ENCODE assay signal across 8 cellular contexts in the genomic region with DNA sequence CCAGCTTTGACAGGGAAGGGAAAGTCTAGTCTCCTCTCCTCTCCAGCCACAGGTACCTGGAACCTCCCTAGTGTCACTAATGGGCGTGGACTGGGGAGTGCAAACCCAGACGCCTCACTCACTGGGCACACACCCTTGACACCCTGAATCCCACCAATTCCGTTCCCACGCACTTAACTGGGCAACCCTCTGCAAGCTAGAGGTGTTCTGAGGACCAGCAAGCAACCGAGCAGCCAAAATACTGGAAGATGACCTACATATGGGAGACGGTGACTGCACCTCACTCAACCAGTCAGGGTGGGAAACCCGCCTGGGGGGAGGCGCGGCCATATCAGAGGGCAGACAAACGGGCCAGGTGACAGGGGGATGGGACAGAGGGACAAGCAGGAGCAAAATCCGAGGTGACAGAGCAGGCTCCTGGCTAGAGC. TPM values are rescaled to one million over a fixed set of nuclear protein-coding genes. Genes with fewer than 3 reads are reported as not detected.
DNase-seq lines count a peak whose midpoint lies in the region; ATAC-seq, FAIRE-seq and TF ChIP-seq lines count a peak whose summit lies in the region.

No MANE protein-coding gene starts in this region.

- peaks cover 43% of the 10 kb centered on the region for H3K4me1 ChIP-seq in DND-41 (ENCODE audit: insufficient read depth, low read length)
- H3K4me1 ChIP-seq in endocrine pancreas (ENCODE audit: control insufficient read depth, insufficient read depth, low read length), result no peaks in the 10 kb centered on the region
- peaks cover 10% of the 10 kb centered on the region for H3K4me1 ChIP-seq in osteoblast (ENCODE audit: insufficient read depth, low read length)

- H3K79me2 ChIP-seq in DND-41 (ENCODE audit: insufficient read depth, low read length), result peaks cover 48% of the 10 kb centered on the region
- H3K79me2 ChIP-seq in SU-DHL-6 (ENCODE audit: insufficient read depth, low read length), result peaks cover 19% of the 10 kb centered on the region
- peaks cover 47% of the 10 kb centered on the region for H3K79me2 ChIP-seq in osteoblast (ENCODE audit: insufficient read depth, low read length)

- H3K27ac ChIP-seq in DND-41 (ENCODE audit: low read length) (peak overlapping the region; percentile 70), SU-DHL-6 (ENCODE audit: low read depth, low read length) (no peak overlapping the region), osteoblast (ENCODE audit: low read depth, low read length) (peak overlapping the region; percentile 80)

- H3K4me3 ChIP-seq in DND-41 (ENCODE audit: low read depth in 1 of 2, low read length in 2 of 2), result peak overlapping the region; percentile 70 to 72; a peak in 3 of 4 replicates
- H3K4me3 ChIP-seq in SU-DHL-6 (ENCODE audit: insufficient read depth, low read length, poor library complexity, severe bottlenecking), result peak overlapping the region; percentile 87
- no peak overlapping the region for H3K4me3 ChIP-seq in endocrine pancreas (ENCODE audit: control insufficient read depth, insufficient read depth, low read length)
- peak overlapping the region; percentile 94 for H3K4me3 ChIP-seq in osteoblast (ENCODE audit: insufficient read depth, low read length)

- H4K20me1 ChIP-seq in DND-41 (ENCODE audit: insufficient read depth, low read length), result peaks cover 46% of the 10 kb centered on the region
- H4K20me1 ChIP-seq in SU-DHL-6 (ENCODE audit: low read depth, low read length), result peaks cover 7% of the 10 kb centered on the region; the same call in 1 of the 2 replicates
- H4K20me1 ChIP-seq in osteoblast (ENCODE audit: insufficient read depth, low read length), result peaks cover 38% of the 10 kb centered on the region

- CTCF ChIA-PET in GM10248 (lab: Yijun Ruan, JAX), result interaction anchor here (2.7 kb wide), 1 partner anchor 8 kb away, joined by 9 read pairs; no protein-coding TSS in a partner anchor

- H3K27me3 ChIP-seq in DND-41 (ENCODE audit: insufficient read depth, low read length, poor library complexity), result no peaks in the 10 kb centered on the region
- H3K27me3 ChIP-seq in SU-DHL-6 (ENCODE audit: low read length), result no peaks in the 10 kb centered on the region
- H3K27me3 ChIP-seq in endocrine pancreas (ENCODE audit: control insufficient read depth, insufficient read depth, low read length), result no peaks in the 10 kb centered on the region
- H3K27me3 ChIP-seq in osteoblast (ENCODE audit: insufficient read depth, low read length), result no peaks in the 10 kb centered on the region

- ATAC-seq in DND-41 (ENCODE audit: insufficient read depth, low read depth) (0 out of 3 replicates have a peak, but pooled peaks have one; percentile 13), GM19467 (IDR thresholded peaks at IDR 0.05; ENCODE audit: unreplicated experiment) (no peak)

- no peaks in the 10 kb centered on the region for H3K9me3 ChIP-seq in DND-41 (ENCODE audit: insufficient read depth, low read length, severe bottlenecking)
- H3K9me3 ChIP-seq in SU-DHL-6 (ENCODE audit: insufficient read depth, low read length), result no peaks in the 10 kb centered on the region
- no peaks in the 10 kb centered on the region for H3K9me3 ChIP-seq in endocrine pancreas (ENCODE audit: control insufficient read depth, low read length)
- H3K9me3 ChIP-seq in osteoblast (ENCODE audit: low read depth, low read length), result no peaks in the 10 kb centered on the region

- peaks cover 6% of the 10 kb centered on the region; the same call in 1 of the 2 replicates for H3F3A ChIP-seq in SU-DHL-6 (ENCODE audit: insufficient read depth)

- no peak for TF ChIP-seq CTCF in DND-41 (IDR thresholded peaks at IDR 0.05; ENCODE audit: borderline replicate concordance, extremely low read depth, low read length, poor library complexity, severe bottlenecking)
- no peak for TF ChIP-seq CTCF in SU-DHL-6 (IDR thresholded peaks at IDR 0.05; ENCODE audit: insufficient read depth, low read length, poor library complexity, severe bottlenecking)
- no peak for TF ChIP-seq CTCF in osteoblast (IDR thresholded peaks at IDR 0.05; ENCODE audit: extremely low read depth, low read depth, low read length)
- TF ChIP-seq CTCF in GM10248 (IDR thresholded peaks at IDR 0.05; ENCODE audit: control extremely low read depth, extremely low read depth, low read depth, missing control alignments), result no peak

- POLR2A ChIA-PET in GM10248 (lab: Yijun Ruan, JAX), result interaction anchor here (1.6 kb wide), 1 partner anchor 20 kb away, joined by 5 read pairs; no protein-coding TSS in a partner anchor

- H3K9me2 ChIP-seq in SU-DHL-6 (replicated peaks; ENCODE audit: insufficient read depth, low read length), result no peaks in the 10 kb centered on the region

- H3K9ac ChIP-seq in DND-41 (ENCODE audit: low read depth, low read length) (peak overlapping the region; percentile 71), SU-DHL-6 (ENCODE audit: low read length) (peak overlapping the region; percentile 86), endocrine pancreas (ENCODE audit: control insufficient read depth, insufficient read depth, low read length) (peak overlapping the region; percentile 84)

- FAIRE-seq in RCC 7860 (lab: Jason Lieb, UNC), result no peak

- H2AFZ ChIP-seq in DND-41 (ENCODE audit: low read depth, low read length), result peak overlapping the region; percentile 28; the same call in 1 of the 2 replicates
- no peak overlapping the region for H2AFZ ChIP-seq in SU-DHL-6 (ENCODE audit: low read depth, low read length, severe bottlenecking)
- peak overlapping the region; percentile 72 for H2AFZ ChIP-seq in osteoblast (ENCODE audit: low read length)

- DNase-seq in DND-41 (no peak), osteoblast (ENCODE audit: insufficient read length, low spot score, missing footprints) (peak; percentile 93), RKO (ENCODE audit: low spot score) (no peak), GM10248 (ENCODE audit: extremely low spot score) (no peak), RCC 7860 (ENCODE audit: low spot score) (no peak)

- H3K4me2 ChIP-seq in DND-41 (ENCODE audit: insufficient read depth, low read length) (peak overlapping the region; percentile 94), SU-DHL-6 (ENCODE audit: low read depth, low read length, poor library complexity, severe bottlenecking) (peak overlapping the region; percentile 95), osteoblast (ENCODE audit: insufficient read depth, low read length) (peak overlapping the region; percentile 96)

- H3K36me3 ChIP-seq in DND-41 (ENCODE audit: insufficient read depth, low read length) (peaks cover 19% of the 10 kb centered on the region), SU-DHL-6 (ENCODE audit: low read length) (no peaks in the 10 kb centered on the region), endocrine pancreas (ENCODE audit: control insufficient read depth, insufficient read depth, low read length) (no peaks in the 10 kb centered on the region), osteoblast (ENCODE audit: insufficient read depth, low read length) (no peaks in the 10 kb centered on the region)

RNA-seq across cellular contexts. Expression of gene ABHD17A, which starts 1.0 kb away (rescaled TPM):
- 49.5 and 52.5 TPM in 2 replicates for total RNA-seq in osteoblast

RNA-seq across cellular contexts. Expression of gene ADAT3, which starts 20.9 kb away (rescaled TPM):
- 3.3 and 3.8 TPM in 2 replicates for total RNA-seq in osteoblast

RNA-seq across cellular contexts. Expression of gene SCAMP4, which starts 20.9 kb away (rescaled TPM):
- total RNA-seq in osteoblast, result 55.7 and 70.6 TPM in 2 replicates

RNA-seq across cellular contexts. Expression of gene KLF16, which starts 20.9 kb away (rescaled TPM):
- total RNA-seq in osteoblast, result 6.9 and 11.5 TPM in 2 replicates

RNA-seq across cellular contexts. Expression of gene REXO1, which starts 36.0 kb away (rescaled TPM):
- total RNA-seq in osteoblast, result 8.5 and 9.4 TPM in 2 replicates
